Comparison of ENCODE assay signal across 1 cellular context in genomic region chr4:168705121-168705520, GRCh38.
TF ChIP-seq lines count a peak whose summit lies in the region.

No MANE protein-coding gene starts in this region.

TF ChIP-seq in K562, 482 proteins besides CTCF, POLR2A, EP300 and RAD21 (continued from another document):
- TF ChIP-seq ATF2 (CRISPR knock-in tag; IDR thresholded peaks at IDR 0.05) (no peak), TEAD1 (CRISPR knock-in tag; IDR thresholded peaks at IDR 0.05) (no peak), ZBTB9 (CRISPR knock-in tag; IDR thresholded peaks at IDR 0.05) (no peak)
